In the genomic region with DNA sequence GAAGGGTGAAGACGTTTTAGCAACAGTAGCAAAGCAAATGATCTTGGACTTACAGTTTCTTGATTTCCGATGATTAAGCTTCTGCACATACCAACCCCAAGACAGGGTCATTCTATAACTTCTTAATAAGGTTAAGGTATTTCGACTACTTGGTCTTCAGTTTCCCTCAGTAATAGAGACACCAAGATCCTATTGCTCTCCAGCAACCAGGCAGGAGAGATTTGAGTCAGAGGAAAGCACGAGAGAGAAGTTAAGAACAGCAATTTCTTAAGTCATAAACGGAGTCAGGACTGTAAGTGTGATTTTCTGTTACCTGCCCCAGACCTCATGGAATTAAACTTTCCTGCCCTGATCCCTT, we compare ENCODE assay signal across 7 cellular contexts.
A peak's percentile ranks its signal among the peaks of the same experiment; 100 is the strongest.
DNase-seq lines count a peak whose midpoint lies in the region; ATAC-seq and TF ChIP-seq lines count a peak whose summit lies in the region.

No MANE protein-coding gene starts in this region.

- H3K4me3 Mint-ChIP-seq in stimulated activated naive CD8-positive, alpha-beta T cell treated with anti-CD3 and anti-CD28 coated beads, Interleukin-15, amount 100 ng/mL, for 72 hours: peak overlapping the region in 1 of 2 donors; percentile 87

- H3K9me3 ChIP-seq in esophagus muscularis mucosa: no peaks in the 10 kb centered on the region

- TF ChIP-seq POLR2A in esophagus muscularis mucosa (IDR thresholded peaks at IDR 0.05; ENCODE audit: low read depth): no peak

- peaks cover 13% of the 10 kb centered on the region for H3K4me1 Mint-ChIP-seq in stimulated activated naive CD8-positive, alpha-beta T cell treated with anti-CD3 and anti-CD28 coated beads, Interleukin-15, amount 100 ng/mL, for 72 hours

- H3K27me3 ChIP-seq in esophagus muscularis mucosa: no peaks in the 10 kb centered on the region

- H3K4me3 ChIP-seq in esophagus muscularis mucosa: peak overlapping the region; percentile 47 to 60 (median 50)

- intact Hi-C loops in esophagus muscularis mucosa (cut with DNase I): loop anchor here (5.0 to 10.0 kb wide), 2 partner anchors 145 to 877 kb away; no protein-coding TSS in a partner anchor

- H3K4me1 ChIP-seq in esophagus muscularis mucosa: peaks cover 10 to 22% (median 16%) of the 10 kb centered on the region in 4 donors

- no peaks in the 10 kb centered on the region for H3K36me3 ChIP-seq in esophagus muscularis mucosa

- H3K9me3 Mint-ChIP-seq in stimulated activated naive CD8-positive, alpha-beta T cell treated with anti-CD3 and anti-CD28 coated beads, Interleukin-15, amount 100 ng/mL, for 72 hours: peaks cover 0 to 7% of the 10 kb centered on the region in 2 donors

- no peak for TF ChIP-seq EP300 in esophagus muscularis mucosa (IDR thresholded peaks at IDR 0.05)

- DNase-seq in esophagus muscularis mucosa (ENCODE audit: extremely low spot score) (peak; percentile 10), AML-193 (lab: John Stamatoyannopoulos, UW) (no peak), NCI-H1105 (lab: John Stamatoyannopoulos, UW) (no peak)
- DNase-seq in stimulated activated naive CD8-positive, alpha-beta T cell treated with anti-CD3 and anti-CD28 coated beads, Interleukin-15, amount 100 ng/mL, for 72 hours: peak in 1 of 2 donors; percentile 7
- no peak for DNase-seq in activated CD4-positive, alpha-beta T cell treated with anti-CD3 and anti-CD28 coated beads for 4 hours

- peaks cover 33% of the 10 kb centered on the region for H3K27me3 Mint-ChIP-seq in stimulated activated naive CD8-positive, alpha-beta T cell treated with anti-CD3 and anti-CD28 coated beads, Interleukin-15, amount 100 ng/mL, for 72 hours

- 45% methylated on average over 5 of the region's 5 CpGs for WGBS in esophagus muscularis mucosa

- no peak for TF ChIP-seq CTCF in esophagus muscularis mucosa (IDR thresholded peaks at IDR 0.05)

- ATAC-seq in GM19455 (IDR thresholded peaks at IDR 0.05; ENCODE audit: unreplicated experiment): peak; percentile 31
- peak; percentile 18 for ATAC-seq in HG03342 (IDR thresholded peaks at IDR 0.05; ENCODE audit: unreplicated experiment)
- peak; percentile 45 for ATAC-seq in stimulated activated naive CD8-positive, alpha-beta T cell treated with anti-CD3 and anti-CD28 coated beads, Interleukin-15, amount 100 ng/mL, for 72 hours

- no peak overlapping the region for H3K27ac Mint-ChIP-seq in stimulated activated naive CD8-positive, alpha-beta T cell treated with anti-CD3 and anti-CD28 coated beads, Interleukin-15, amount 100 ng/mL, for 72 hours

- H3K27ac ChIP-seq in esophagus muscularis mucosa (replicated peaks in 1 of 4): peak overlapping the region; percentile 78 to 91 (median 86)
